In the genomic region with DNA sequence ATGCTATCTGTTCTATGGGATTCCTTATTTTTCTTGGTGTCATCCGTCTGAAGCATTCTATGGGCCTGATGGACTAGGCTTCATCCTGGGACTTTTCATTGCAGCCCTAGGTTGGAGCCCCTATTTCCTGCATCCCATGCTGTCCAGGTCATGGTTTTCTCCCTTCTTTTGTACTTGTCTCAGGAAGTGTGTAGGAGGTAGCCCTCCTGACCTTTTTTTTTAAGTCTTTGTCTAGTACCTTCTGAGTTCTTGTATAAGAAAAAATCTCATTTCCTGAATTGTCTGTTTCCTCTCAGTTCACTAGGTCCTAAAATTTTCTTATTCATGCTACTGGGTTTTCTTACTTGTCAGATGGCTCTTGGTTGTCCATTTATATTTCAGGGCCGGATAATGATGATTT, we compare ENCODE assay signal across 16 cellular contexts. TPM values are rescaled to one million over a fixed set of nuclear protein-coding genes. Genes with fewer than 3 reads are reported as not detected.
A peak's percentile ranks its signal among the peaks of the same experiment; 100 is the strongest.
DNase-seq lines count a peak whose midpoint lies in the region; ATAC-seq and TF ChIP-seq lines count a peak whose summit lies in the region.
"Had no signal": no experiment of that assay in that cellular context is flagged by ENCODE, and none has a peak within 500 bp of the region (broad histone marks: within the 10 kb centered on the region; RNA-seq: fewer than 3 reads in every experiment).

No MANE protein-coding gene starts in this region.

- in situ Hi-C loops in IMR-90 (cut with MboI; ENCODE audit: low sequenced_read_pairs), result no loop called here

- ATAC-seq in IMR-90 (ENCODE audit: low read depth) (no peak), HG03571 (IDR thresholded peaks at IDR 0.05; ENCODE audit: unreplicated experiment) (no peak)
- ATAC-seq in stimulated activated memory B cell treated with anti-CD40 and anti-IgM and Interleukin-4, amounts not matched to agents 10 μg/mL and 1 μg/mL and 100 μg/mL, for 72 hours, result no peak
- ATAC-seq: WTC11 had no signal

- no peak overlapping the region for H2BK20ac ChIP-seq in IMR-90 (ENCODE audit: low read depth, low read length)

- peaks cover 2% of the 10 kb centered on the region; the same call in 1 of the 2 replicates for H3K4me1 ChIP-seq in IMR-90 (ENCODE audit: control insufficient read depth, insufficient read depth, low read length)

- no peak overlapping the region for H2BK15ac ChIP-seq in IMR-90 (ENCODE audit: low read depth, low read length)

- H2BK120ac ChIP-seq in IMR-90 (ENCODE audit: low read depth, low read length), result no peak overlapping the region

- H2AFZ ChIP-seq in IMR-90 (replicated peaks; ENCODE audit: low read length, poor library complexity), result no peak overlapping the region

- peaks cover 13 to 54% of the 10 kb centered on the region in 2 experiments for H3K79me1 ChIP-seq in IMR-90 (ENCODE audit: low read depth in 1 of 2, low read length in 2 of 2)

- no peaks in the 10 kb centered on the region for H3K9me3 ChIP-seq in IMR-90 (ENCODE audit: control insufficient read depth, insufficient read depth, low read length)

- no peak for DNase-seq in activated naive CD4-positive, alpha-beta T cell treated with anti-CD3 and anti-CD28 coated beads for 36 hours
- DNase-seq in activated naive CD4-positive, alpha-beta T cell (lab: John Stamatoyannopoulos, UW), result no peak
- DNase-seq in IMR-90 (no peak), dermis blood vessel endothelial cell (peak; percentile 43), medulla oblongata (ENCODE audit: extremely low spot score) (no peak), NCI-H510A treated with DMSO at 0.1 percent for 48 hours (lab: John Stamatoyannopoulos, UW) (no peak)
- DNase-seq: aorta, H7, NCI-H1694 had no signal

- TF ChIP-seq CTCF in IMR-90 (conservative IDR thresholded peaks at IDR 0.05; ENCODE audit: low read depth, low read length), result no peak

- H3K4me1 Mint-ChIP-seq in activated naive CD4-positive, alpha-beta T cell treated with anti-CD3 and anti-CD28 coated beads for 36 hours (ENCODE audit: low read depth), result peaks cover 59% of the 10 kb centered on the region
- H3K4me1 Mint-ChIP-seq in stimulated activated memory B cell treated with anti-CD40 and anti-IgM and Interleukin-4, amounts not matched to agents 10 μg/mL and 1 μg/mL and 100 μg/mL, for 72 hours, result peaks cover 46% of the 10 kb centered on the region

- no peak overlapping the region for H3K4me3 ChIP-seq in IMR-90 (ENCODE audit: insufficient read depth, low read depth, low read length)

- BruUV-seq in IMR-90 (replicated peaks; lab: Mats Ljungman, UMichigan), result no TSS peak

- H2BK5ac ChIP-seq in IMR-90 (ENCODE audit: low read depth, low read length, poor library complexity, severe bottlenecking), result no peak overlapping the region

- POLR2A ChIA-PET in IMR-90 (lab: Charles Lee; ENCODE audit: unreplicated experiment), result no interaction called here

- no peak overlapping the region for H2AK5ac ChIP-seq in IMR-90 (ENCODE audit: low read depth, low read length)

- H3K4me2 ChIP-seq in IMR-90 (ENCODE audit: low read depth, low read length), result peak overlapping the region; percentile 31; the same call in 1 of the 2 replicates

- H3K9me3 Mint-ChIP-seq in activated naive CD4-positive, alpha-beta T cell treated with anti-CD3 and anti-CD28 coated beads for 36 hours, result no peaks in the 10 kb centered on the region
- H3K9me3 Mint-ChIP-seq in stimulated activated memory B cell treated with anti-CD40 and anti-IgM and Interleukin-4, amounts not matched to agents 10 μg/mL and 1 μg/mL and 100 μg/mL, for 72 hours, result no peaks in the 10 kb centered on the region
- H3K9me3 Mint-ChIP-seq: nephron, WTC11 had no signal

- no peak overlapping the region for H2AK9ac ChIP-seq in IMR-90 (replicated peaks; ENCODE audit: low read depth, low read length, poor library complexity)

- CTCF ChIA-PET in activated naive CD4-positive, alpha-beta T cell treated with anti-CD3 and anti-CD28 coated beads for 36 hours (lab: Charles Lee), result no interaction called here
- CTCF ChIA-PET in IMR-90 (lab: Yijun Ruan, JAX), result interaction anchor here (0.6 kb wide), 1 partner anchor 1090 kb away, joined by 3 read pairs; no protein-coding TSS in a partner anchor

- no peak overlapping the region for H4K5ac ChIP-seq in IMR-90 (ENCODE audit: low read depth, low read length)

- peaks cover 24% of the 10 kb centered on the region for H3K36me3 Mint-ChIP-seq in activated naive CD4-positive, alpha-beta T cell treated with anti-CD3 and anti-CD28 coated beads for 36 hours (ENCODE audit: low read depth)
- H3K36me3 Mint-ChIP-seq in stimulated activated memory B cell treated with anti-CD40 and anti-IgM and Interleukin-4, amounts not matched to agents 10 μg/mL and 1 μg/mL and 100 μg/mL, for 72 hours, result peaks cover 25% of the 10 kb centered on the region

- no peak overlapping the region for H3K27ac ChIP-seq in IMR-90 (ENCODE audit: insufficient read depth, low read length)

- H3K4me3 Mint-ChIP-seq in activated naive CD4-positive, alpha-beta T cell treated with anti-CD3 and anti-CD28 coated beads for 36 hours, result no peak overlapping the region
- H3K4me3 Mint-ChIP-seq in stimulated activated memory B cell treated with anti-CD40 and anti-IgM and Interleukin-4, amounts not matched to agents 10 μg/mL and 1 μg/mL and 100 μg/mL, for 72 hours, result no peak overlapping the region
- H3K4me3 Mint-ChIP-seq: WTC11 had no signal

- H3K27ac Mint-ChIP-seq in activated naive CD4-positive, alpha-beta T cell treated with anti-CD3 and anti-CD28 coated beads for 36 hours, result peak overlapping the region; percentile 60
- peak overlapping the region; percentile 20 for H3K27ac Mint-ChIP-seq in stimulated activated memory B cell treated with anti-CD40 and anti-IgM and Interleukin-4, amounts not matched to agents 10 μg/mL and 1 μg/mL and 100 μg/mL, for 72 hours

- dilution Hi-C loops in IMR-90 (cut with HindIII; ENCODE audit: low sequenced_read_pairs, unreplicated experiment), result no loop called here

- peaks cover 4% of the 10 kb centered on the region; the same call in 1 of the 2 replicates for H3K9me1 ChIP-seq in IMR-90 (ENCODE audit: insufficient read depth, low read length)

- no peak overlapping the region for H3K9ac ChIP-seq in IMR-90 (ENCODE audit: low read depth, low read length)

- H4K20me1 ChIP-seq in IMR-90 (ENCODE audit: insufficient read depth, low read length), result peaks cover 80% of the 10 kb centered on the region

- no peak for TF ChIP-seq POLR2A in IMR-90 (IDR thresholded peaks at IDR 0.05; ENCODE audit: low read depth, low read length)

- H3K23ac ChIP-seq in IMR-90 (ENCODE audit: low read depth, low read length), result peak overlapping the region; percentile 12; the same call in 1 of the 2 replicates

- no peaks in the 10 kb centered on the region for H3K27me3 ChIP-seq in IMR-90 (ENCODE audit: control insufficient read depth, insufficient read depth, low read length)

- H3K27me3 Mint-ChIP-seq in activated naive CD4-positive, alpha-beta T cell treated with anti-CD3 and anti-CD28 coated beads for 36 hours (ENCODE audit: low read depth), result no peaks in the 10 kb centered on the region
- no peaks in the 10 kb centered on the region for H3K27me3 Mint-ChIP-seq in stimulated activated memory B cell treated with anti-CD40 and anti-IgM and Interleukin-4, amounts not matched to agents 10 μg/mL and 1 μg/mL and 100 μg/mL, for 72 hours

- WGBS in IMR-90 (ENCODE audit: extremely low coverage in 2 of 2, insufficient read length in 1 of 2), 2 experiments, result no CpG with 5 or more reads among the region's 2 CpGs

- H3K4ac ChIP-seq in IMR-90 (ENCODE audit: low read depth, low read length), result no peak overlapping the region

- TF ChIP-seq RAD21 in IMR-90 (IDR thresholded peaks at IDR 0.05; ENCODE audit: low read length), result no peak

- H3K18ac ChIP-seq in IMR-90 (ENCODE audit: low read depth, low read length), result no peak overlapping the region

- H4K91ac ChIP-seq in IMR-90 (ENCODE audit: insufficient read depth, low read depth, low read length), result no peak overlapping the region

- peaks cover 23% of the 10 kb centered on the region for H3K36me3 ChIP-seq in IMR-90 (ENCODE audit: control insufficient read depth, insufficient read depth, low read length)

- H3K14ac ChIP-seq in IMR-90 (replicated peaks; ENCODE audit: low read depth, low read length), result no peak overlapping the region

- H3K56ac ChIP-seq in IMR-90 (ENCODE audit: extremely low read depth, insufficient read depth, low read length), result no peak overlapping the region

- intact Hi-C loops in activated naive CD4-positive, alpha-beta T cell treated with anti-CD3 and anti-CD28 coated beads for 36 hours (cut with micrococcal nuclease), result no loop called here
- intact Hi-C loops in IMR-90 (cut with micrococcal nuclease), result loop anchor here (5.0 kb wide), 1 partner anchor 46 kb away; no protein-coding TSS in a partner anchor

- no peak overlapping the region for H4K8ac ChIP-seq in IMR-90 (ENCODE audit: low read depth in 2 of 2, low read length in 2 of 2)

TF ChIP-seq in IMR-90, 13 proteins besides CTCF, POLR2A, EP300 and RAD21 (continues in another document):
- TF ChIP-seq RCOR1 (IDR thresholded peaks at IDR 0.05; ENCODE audit: insufficient replicate concordance, low read length), result no peak

RNA-seq across cellular contexts. Expression of gene NDEL1, which starts 6.0 kb away (rescaled TPM):
- total RNA-seq in activated naive CD4-positive, alpha-beta T cell treated with anti-CD3 and anti-CD28 coated beads for 36 hours, result 10 to 100 TPM; 43.1 to 47.1 TPM
- total RNA-seq in IMR-90 (2012; rRNA removed) (28.9 and 40.3 TPM in 2 replicates), dermis blood vessel endothelial cell (34.5 and 47.6 TPM in 2 replicates)
- polyA plus RNA-seq in IMR-90 (2012; rRNA removed), result 95.6 and 97.7 TPM in 2 replicates
- 53.9 and 88.1 TPM in 2 replicates for polyA plus RNA-seq in IMR-90 (2012; cell fraction: cytosol; rRNA removed)
- polyA plus RNA-seq in IMR-90 (2012; cell fraction: nucleus; rRNA removed; ENCODE audit: low replicate concordance), result 152 and 190 TPM in 2 replicates

RNA-seq across cellular contexts. Expression of gene RNF222, which starts 44.1 kb away (rescaled TPM):
- under 1 TPM; 0.07 to 0.10 TPM for total RNA-seq in activated naive CD4-positive, alpha-beta T cell treated with anti-CD3 and anti-CD28 coated beads for 36 hours
- total RNA-seq in IMR-90 (2012; rRNA removed) (not detected in 2 replicates), dermis blood vessel endothelial cell (0.05 TPM in 1 of 2 replicates, not detected in the other)
- polyA plus RNA-seq in IMR-90 (2012; rRNA removed), result not detected in 2 replicates
- not detected in 2 replicates for polyA plus RNA-seq in IMR-90 (2012; cell fraction: cytosol; rRNA removed)
- polyA plus RNA-seq in IMR-90 (2012; cell fraction: nucleus; rRNA removed; ENCODE audit: low replicate concordance), result 0.03 TPM in 1 of 2 replicates, not detected in the other
- total RNA-seq: aorta, frontal cortex, H7, M059J, WTC11 had no signal
- polyA plus RNA-seq: AG04450, aorta had no signal

RNA-seq across cellular contexts. Expression of gene RPL26, which starts 58.7 kb away (rescaled TPM):
- 1,000 to 10,000 TPM; 3,652 to 3,827 TPM for total RNA-seq in activated naive CD4-positive, alpha-beta T cell treated with anti-CD3 and anti-CD28 coated beads for 36 hours
- 5,013 and 5,721 TPM in 2 replicates for total RNA-seq in IMR-90 (2012; rRNA removed)
- 3,797 and 4,763 TPM in 2 replicates for polyA plus RNA-seq in IMR-90 (2012; rRNA removed)
- 1,326 and 3,570 TPM in 2 replicates for polyA plus RNA-seq in IMR-90 (2012; cell fraction: cytosol; rRNA removed)
- polyA plus RNA-seq in IMR-90 (2012; cell fraction: nucleus; rRNA removed; ENCODE audit: low replicate concordance), result 132 and 1,784 TPM in 2 replicates
- 2,594 and 5,071 TPM in 2 replicates for total RNA-seq in dermis blood vessel endothelial cell
